In genomic region chr3:175258763-175259162, GRCh38 we compare ENCODE assay signal across 15 cellular contexts.
A peak's percentile ranks its signal among the peaks of the same experiment; 100 is the strongest.
DNase-seq lines count a peak whose midpoint lies in the region; ATAC-seq, FAIRE-seq and TF ChIP-seq lines count a peak whose summit lies in the region.
"Had no signal": no experiment of that assay in that cellular context is flagged by ENCODE, and none has a peak within 500 bp of the region (broad histone marks: within the 10 kb centered on the region; RNA-seq: fewer than 3 reads in every experiment).

No MANE protein-coding gene starts in this region.

- no peaks in the 10 kb centered on the region for H3K9me3 ChIP-seq in PC-3 (ENCODE audit: low read length)
- H3K9me3 ChIP-seq in CD8-positive, alpha-beta memory T cell (ENCODE audit: low read length) = no peaks in the 10 kb centered on the region

- H3K27ac ChIP-seq in PC-3 (ENCODE audit: low read length) (peak overlapping the region; percentile 87), epithelial cell of prostate (no peak overlapping the region)
- H3K27ac ChIP-seq in CD8-positive, alpha-beta memory T cell (ENCODE audit: low read depth, low read length) = no peak overlapping the region

- H3K36me3 Mint-ChIP-seq in osteocyte (ENCODE audit: unreplicated experiment) = no peaks in the 10 kb centered on the region
- H3K36me3 Mint-ChIP-seq in CD8-positive, alpha-beta memory T cell = no peaks in the 10 kb centered on the region
- H3K36me3 Mint-ChIP-seq: brain had no signal

- H3K27me3 ChIP-seq in PC-3 (ENCODE audit: low read length) = no peaks in the 10 kb centered on the region
- no peaks in the 10 kb centered on the region for H3K27me3 ChIP-seq in CD8-positive, alpha-beta memory T cell (ENCODE audit: insufficient read depth, low read length, poor library complexity, severe bottlenecking)

- no peak overlapping the region for H3K4me3 ChIP-seq in PC-3 (ENCODE audit: low read length)
- no peak overlapping the region for H3K4me3 ChIP-seq in CD8-positive, alpha-beta memory T cell (ENCODE audit: low read length)

- H3K79me2 ChIP-seq in PC-3 (ENCODE audit: low read length) = no peaks in the 10 kb centered on the region

- no peak overlapping the region for H2AFZ ChIP-seq in PC-3 (ENCODE audit: low read length)

- no TSS peak for BruUV-seq in PC-3 (replicated peaks; lab: Mats Ljungman, UMichigan)

- peaks cover 3% of the 10 kb centered on the region for H3K9me3 Mint-ChIP-seq in osteocyte (ENCODE audit: unreplicated experiment)
- peaks cover 0 to 13% (median 6%) of the 10 kb centered on the region in 5 donors for H3K9me3 Mint-ChIP-seq in CD8-positive, alpha-beta memory T cell
- H3K9me3 Mint-ChIP-seq: brain; T-helper 2 cell treated with Interferon-gamma antibody and Interleukin-4, amounts not matched to agents 5 μg/mL and 100 μg/mL, for 36 hours had no signal

- DNase-seq in GM12891 (ENCODE audit: insufficient read length, low spot score) (no peak), PC-3 (peak; percentile 59), epithelial cell of prostate (ENCODE audit: low read depth, low spot score) (peak; percentile 29), osteocyte (ENCODE audit: extremely low spot score, unreplicated experiment) (no peak)
- DNase-seq in CD8-positive, alpha-beta memory T cell = no peak
- no peak for DNase-seq in activated CD4-positive, alpha-beta T cell treated with anti-CD3 and anti-CD28 coated beads for 4 hours
- DNase-seq: activated CD4-positive, alpha-beta T cell treated with anti-CD3 and anti-CD28 coated beads for 36 hours; activated naive CD4-positive, alpha-beta T cell treated with Interleukin-2 at 50 U/mL for 16 hours; effector memory CD8-positive, alpha-beta T cell; midbrain; NCI-H1930 had no signal

- H3K27me3 Mint-ChIP-seq in osteocyte (ENCODE audit: unreplicated experiment) = no peaks in the 10 kb centered on the region
- no peaks in the 10 kb centered on the region for H3K27me3 Mint-ChIP-seq in CD8-positive, alpha-beta memory T cell
- H3K27me3 Mint-ChIP-seq: activated CD4-positive, alpha-beta T cell treated with anti-CD3 and anti-CD28 coated beads for 36 hours; brain; effector memory CD8-positive, alpha-beta T cell had no signal

- no peak overlapping the region for H3K4me3 Mint-ChIP-seq in osteocyte (ENCODE audit: unreplicated experiment)
- no peak overlapping the region for H3K4me3 Mint-ChIP-seq in CD8-positive, alpha-beta memory T cell
- H3K4me3 Mint-ChIP-seq: activated CD4-positive, alpha-beta T cell treated with anti-CD3 and anti-CD28 coated beads for 36 hours; brain; effector memory CD8-positive, alpha-beta T cell; T-helper 2 cell treated with Interferon-gamma antibody and Interleukin-4, amounts not matched to agents 5 μg/mL and 100 μg/mL, for 36 hours had no signal

- CTCF ChIA-PET in PC-3 (lab: Charles Lee) = no interaction called here
- CTCF ChIA-PET in CD8-positive, alpha-beta memory T cell (lab: Charles Lee) = no interaction called here

- no peaks in the 10 kb centered on the region for H3K36me3 ChIP-seq in PC-3 (ENCODE audit: low read depth, low read length)
- H3K36me3 ChIP-seq in CD8-positive, alpha-beta memory T cell (ENCODE audit: insufficient read depth, low read length) = no peaks in the 10 kb centered on the region

- H3K27ac Mint-ChIP-seq in osteocyte (ENCODE audit: unreplicated experiment) = peak overlapping the region; percentile 34
- no peak overlapping the region for H3K27ac Mint-ChIP-seq in CD8-positive, alpha-beta memory T cell
- H3K27ac Mint-ChIP-seq: activated CD4-positive, alpha-beta T cell treated with anti-CD3 and anti-CD28 coated beads for 36 hours; effector memory CD8-positive, alpha-beta T cell; T-helper 2 cell treated with Interferon-gamma antibody and Interleukin-4, amounts not matched to agents 5 μg/mL and 100 μg/mL, for 36 hours had no signal

- H3F3A ChIP-seq in PC-3 (ENCODE audit: low read length, unreplicated experiment) = no peaks in the 10 kb centered on the region

- H3K4me1 ChIP-seq in PC-3 (ENCODE audit: insufficient read depth, low read length) = peaks cover 29% of the 10 kb centered on the region
- no peaks in the 10 kb centered on the region for H3K4me1 ChIP-seq in CD8-positive, alpha-beta memory T cell (ENCODE audit: insufficient read depth, low read length)

- H3K4me1 Mint-ChIP-seq in osteocyte (ENCODE audit: unreplicated experiment) = peaks cover 50% of the 10 kb centered on the region
- no peaks in the 10 kb centered on the region for H3K4me1 Mint-ChIP-seq in CD8-positive, alpha-beta memory T cell
- H3K4me1 Mint-ChIP-seq: activated CD4-positive, alpha-beta T cell treated with anti-CD3 and anti-CD28 coated beads for 36 hours had no signal

- no peak overlapping the region for H3K4me2 ChIP-seq in PC-3 (ENCODE audit: low read length)

- ATAC-seq in PC-3 (peak; percentile 48), GM19452 (IDR thresholded peaks at IDR 0.05; ENCODE audit: unreplicated experiment) (no peak), HG03439 (IDR thresholded peaks at IDR 0.05; ENCODE audit: unreplicated experiment) (no peak)
- ATAC-seq: activated CD4-positive, alpha-beta T cell treated with anti-CD3 and anti-CD28 coated beads for 36 hours; effector memory CD8-positive, alpha-beta T cell had no signal

- TF ChIP-seq CTCF in PC-3 (conservative IDR thresholded peaks at IDR 0.05; ENCODE audit: low read depth, low read length) = no peak
- TF ChIP-seq CTCF in osteocyte (IDR thresholded peaks at IDR 0.05) = no peak

- peak; percentile 51; the same call in 1 of the 2 replicates for TF ChIP-seq POLR2A in GM12891 (IDR thresholded peaks at IDR 0.05; ENCODE audit: low read depth, low read length)

- no peaks in the 10 kb centered on the region for H4K20me1 ChIP-seq in PC-3 (ENCODE audit: low read length)

- no peaks in the 10 kb centered on the region for H3K9me2 ChIP-seq in PC-3 (replicated peaks; ENCODE audit: low read length)

- no peak overlapping the region for H3K9ac ChIP-seq in PC-3 (ENCODE audit: low read length)

- intact Hi-C loops in PC-3 (cut with micrococcal nuclease) = no loop called here

- POLR2A ChIA-PET in PC-3 (lab: Charles Lee; ENCODE audit: unreplicated experiment) = no interaction called here
- POLR2A ChIA-PET in CD8-positive, alpha-beta memory T cell (lab: Charles Lee) = no interaction called here

- no peak for FAIRE-seq in GM12891 (lab: Jason Lieb, UNC)

TF ChIP-seq in GM12891, 5 proteins besides CTCF, POLR2A, EP300 and RAD21:
- peak; percentile 47 for TF ChIP-seq POLR2AphosphoS5 (IDR thresholded peaks at IDR 0.05; ENCODE audit: low read depth, low read length)
- no peak for TF ChIP-seq PAX5 (IDR thresholded peaks at IDR 0.05; ENCODE audit: insufficient read depth, low read length, severe bottlenecking)
- no peak for TF ChIP-seq SPI1 (IDR thresholded peaks at IDR 0.05; ENCODE audit: low read depth, low read length)
TF ChIP-seq in GM12891: peak in this region for 1.

Comparison
In these comparisons a context has a peak if more than half of its experiments do, and no peak if none do; other contexts are left out.
1. DNase-seq: peak in PC-3 (single experiment) and epithelial cell of prostate (single experiment); none in GM12891 (single experiment), osteocyte (single experiment), CD8-positive, alpha-beta memory T cell (0 of 5) and activated CD4-positive, alpha-beta T cell treated with anti-CD3 and anti-CD28 coated beads for 4 hours (0 of 2).